21 cellular contexts compared by ENCODE assay signal in the genomic region with DNA sequence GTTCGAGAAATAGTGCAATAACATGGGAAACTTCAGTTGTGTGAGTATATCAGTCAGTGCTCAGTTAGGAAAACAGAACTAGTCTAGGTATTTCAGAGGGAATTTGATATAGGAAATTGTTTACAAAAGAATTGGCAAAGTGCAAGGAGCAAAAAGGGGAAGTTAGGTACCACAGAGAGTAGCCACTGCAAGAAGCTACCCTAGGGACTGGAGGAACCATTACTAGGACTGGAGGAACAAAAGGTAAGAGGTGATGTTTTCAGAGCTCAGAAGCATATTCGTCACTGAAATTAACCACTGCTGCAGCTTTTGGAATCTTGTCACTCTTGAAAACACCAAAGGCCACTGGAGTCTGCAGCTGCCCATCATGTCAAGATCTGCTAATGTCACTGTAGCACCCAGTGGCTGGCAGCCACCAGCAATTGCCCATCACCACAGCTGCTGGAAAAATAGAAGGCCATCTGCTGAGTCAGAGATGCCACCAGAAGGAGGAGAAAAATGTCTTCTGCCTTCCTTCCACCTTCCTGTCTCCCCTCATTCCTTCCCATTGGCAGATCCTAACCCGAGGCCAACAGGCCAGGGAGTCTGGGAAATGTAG.
DNase-seq lines count a peak whose midpoint lies in the region; ATAC-seq and TF ChIP-seq lines count a peak whose summit lies in the region.
"Had no signal": no experiment of that assay in that cellular context is flagged by ENCODE, and none has a peak within 500 bp of the region (broad histone marks: within the 10 kb centered on the region; RNA-seq: fewer than 3 reads in every experiment).

No MANE protein-coding gene starts in this region.

- H3K9me3 ChIP-seq in Loucy (ENCODE audit: insufficient read depth, low read depth, low read length), result no peaks in the 10 kb centered on the region
- H3K9me3 ChIP-seq: body of pancreas, Peyer's patch had no signal

- H3K4me2 ChIP-seq in Loucy (ENCODE audit: low read depth, low read length, poor library complexity, severe bottlenecking), result no peak overlapping the region

- H2AFZ ChIP-seq in Loucy (ENCODE audit: low read length), result peak overlapping the region; percentile 71; the same call in 1 of the 2 replicates

- H3K9me2 ChIP-seq in Loucy (replicated peaks; ENCODE audit: low read depth, low read length), result no peaks in the 10 kb centered on the region

- peak; percentile 86 for ATAC-seq in GM18868 (IDR thresholded peaks at IDR 0.05; ENCODE audit: unreplicated experiment)
- ATAC-seq in left colon, result no peak
- ATAC-seq: body of pancreas, left cardiac atrium, WTC11 had no signal

- no peaks in the 10 kb centered on the region for H3K79me2 ChIP-seq in Loucy (ENCODE audit: insufficient read depth, low read length)

- no peaks in the 10 kb centered on the region for H3K27me3 ChIP-seq in Loucy (ENCODE audit: insufficient read depth, low read length, poor library complexity, severe bottlenecking)
- H3K27me3 ChIP-seq: body of pancreas, Peyer's patch had no signal

- no peaks in the 10 kb centered on the region for H4K20me1 ChIP-seq in Loucy (ENCODE audit: insufficient read depth, low read length, poor library complexity, severe bottlenecking)

- intact Hi-C loops in left colon (cut with DNase I, micrococcal nuclease), result no loop called here

- no peak for TF ChIP-seq CTCF in Loucy (conservative IDR thresholded peaks at IDR 0.05; ENCODE audit: low read length)

- DNase-seq in H4 (ENCODE audit: low spot score), result peak; percentile 5
- peak; percentile 75 for DNase-seq in myocyte (ENCODE audit: low read depth)
- no peak for DNase-seq in cerebellum (ENCODE audit: low spot score)
- DNase-seq in mesenteric fat pad (ENCODE audit: low spot score), result no peak
- no peak for DNase-seq in GOT3 (lab: John Stamatoyannopoulos, UW)
- DNase-seq in left colon, result no peak
- DNase-seq: activated CD8-positive, alpha-beta memory T cell treated with anti-CD3 and anti-CD28 coated beads, Interleukin-2, amount 50 U/mL, for 48 hours; activated naive CD4-positive, alpha-beta T cell treated with anti-CD3 and anti-CD28 coated beads, Interleukin-2, amount 10 ng/mL, durations not matched to agents 7 days and 5 days; body of pancreas; dorsolateral prefrontal cortex; H7; hippocampal formation; left cardiac atrium; NCI-H2081 treated with DMSO at 0.1 percent for 48 hours; NCI-H526; Peyer's patch; stimulated activated CD4-positive, alpha-beta T cell treated with anti-CD3 and anti-CD28 coated beads, Interleukin-12 subunit alpha, Interleukin-12 subunit beta, amount 100 ng/mL, for 4 hours; T-helper 1 cell had no signal

- no peaks in the 10 kb centered on the region for H3F3A ChIP-seq in Loucy (ENCODE audit: low read depth)

- no peak overlapping the region for H3K4me3 ChIP-seq in Loucy (ENCODE audit: low read length, poor library complexity, severe bottlenecking)
- H3K4me3 ChIP-seq: body of pancreas, dorsolateral prefrontal cortex, Peyer's patch had no signal

- H3K9ac ChIP-seq in Loucy (ENCODE audit: low read depth, low read length, poor library complexity, severe bottlenecking), result no peak overlapping the region

- H3K36me3 ChIP-seq in Loucy (ENCODE audit: insufficient read depth, low read length), result no peaks in the 10 kb centered on the region
- H3K36me3 ChIP-seq: Peyer's patch had no signal

- H3K4me1 ChIP-seq in Loucy (ENCODE audit: insufficient read depth, low read length, poor library complexity, severe bottlenecking), result peaks cover 17% of the 10 kb centered on the region
- H3K4me1 ChIP-seq: body of pancreas, Peyer's patch had no signal

Comparison
In these comparisons a context has a peak if more than half of its experiments do, and no peak if none do; other contexts are left out.
1. DNase-seq: peak in H4 (single experiment) and myocyte (single experiment); none in cerebellum (single experiment), mesenteric fat pad (single experiment), GOT3 (single experiment) and left colon (0 of 2).